Comparison of ENCODE assay signal across 8 cellular contexts in the genomic region with DNA sequence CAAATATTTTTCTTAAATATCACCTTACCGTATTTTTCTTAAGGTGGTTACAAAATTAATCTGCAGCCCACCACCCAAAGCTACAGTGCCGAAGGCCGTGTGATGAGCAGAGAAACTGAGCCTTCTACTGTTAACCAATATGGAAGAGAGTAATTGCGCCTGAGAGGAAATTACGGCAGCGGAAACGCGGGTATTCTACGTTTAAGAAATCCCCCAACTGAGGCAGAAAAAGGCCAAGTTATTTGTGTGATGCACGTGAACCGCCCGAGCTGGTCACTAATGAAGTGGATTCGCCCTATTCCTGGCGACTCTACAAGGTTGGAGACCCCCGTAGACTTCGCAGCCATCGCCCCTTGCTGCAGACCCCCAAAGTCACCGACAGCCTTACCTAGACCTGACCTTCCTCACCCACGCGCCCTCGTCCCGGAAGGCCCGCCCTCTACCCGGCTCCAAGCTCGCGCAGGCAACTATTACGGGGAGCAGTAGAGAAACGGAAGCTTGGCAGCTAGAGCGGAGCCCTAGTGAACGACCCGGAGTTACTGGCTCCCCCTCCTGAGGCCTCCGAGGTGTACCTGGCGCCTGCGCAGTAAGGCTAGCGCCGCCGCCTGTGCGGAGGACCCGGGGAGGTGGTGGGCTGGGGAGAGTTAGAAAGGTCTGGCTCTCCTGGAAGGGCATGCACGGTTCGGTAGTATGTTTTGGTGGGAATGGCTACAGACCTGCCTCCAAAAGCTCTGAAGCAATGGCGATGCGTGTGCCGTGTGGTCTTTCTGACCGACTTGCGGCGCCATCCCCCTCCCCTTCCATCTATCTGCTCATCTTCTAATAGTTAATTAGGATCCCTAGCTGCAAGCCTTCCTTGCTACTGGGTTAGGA. TPM values are rescaled to one million over a fixed set of nuclear protein-coding genes. Genes with fewer than 3 reads are reported as not detected.
DNase-seq lines count a peak whose midpoint lies in the region; ATAC-seq, FAIRE-seq and TF ChIP-seq lines count a peak whose summit lies in the region.

A gene (minus strand): TSS at position 430 of the 873 bp plus-strand sequence. CDS start 4,319 bp downstream, outside the sequence.

- no peak within 1 kb of the TSS for H2AK5ac ChIP-seq in trophoblast cell (ENCODE audit: low read length)

- H3K4me2 ChIP-seq in trophoblast cell (ENCODE audit: low read length) = peak within 1 kb of the TSS; percentile 80

- peak within 1 kb of the TSS; percentile 2 for H3K4ac ChIP-seq in trophoblast cell (ENCODE audit: low read depth, low read length)

- no peaks in the 10 kb centered on the region for H3K79me2 ChIP-seq in trophoblast cell (ENCODE audit: control insufficient read depth, insufficient read depth, low read length, poor library complexity)

- peak within 1 kb of the TSS; percentile 94 for H3K4me3 ChIP-seq in adipocyte (ENCODE audit: low read length)
- H3K4me3 ChIP-seq in trophoblast cell (ENCODE audit: low read depth, low read length) = peak within 1 kb of the TSS; percentile 86
- H3K4me3 ChIP-seq in transverse colon = peak within 1 kb of the TSS; percentile 47 to 65 (median 58)

- H3K27ac ChIP-seq in trophoblast cell (ENCODE audit: low read depth, low read length) (no peak within 1 kb of the TSS), transverse colon (peak within 1 kb of the TSS; percentile 86 to 93 (median 90))

- no peak for TF ChIP-seq EP300 in transverse colon (IDR thresholded peaks at IDR 0.05; ENCODE audit: low read depth)

- peak; percentile 96 for TF ChIP-seq POLR2A in GM12891 (IDR thresholded peaks at IDR 0.05; ENCODE audit: low read depth, low read length)
- TF ChIP-seq POLR2A in transverse colon (IDR thresholded peaks at IDR 0.05) = peak; percentile 87

- intact Hi-C loops in cardiac septum (cut with DNase I) (loop anchor here (5.0 to 10.0 kb wide), 2 partner anchors 218 to 320 kb away; a partner anchor contains a TSS), transverse colon (cut with DNase I; ENCODE audit: low total_unique reads) (loop anchor here (5.0 kb wide), 1 partner anchor 202 kb away; no protein-coding TSS in a partner anchor)

- peak within 1 kb of the TSS; percentile 94 for H3K23ac ChIP-seq in trophoblast cell (ENCODE audit: low read length)

- peak within 1 kb of the TSS; percentile 46 for H4K12ac ChIP-seq in trophoblast cell (ENCODE audit: low read depth, low read length)

- peak within 1 kb of the TSS; percentile 36 for H2BK120ac ChIP-seq in trophoblast cell (ENCODE audit: insufficient read depth, low read length, poor library complexity)

- peak within 1 kb of the TSS; percentile 85 for H2AFZ ChIP-seq in trophoblast cell (ENCODE audit: insufficient read depth, low read length, poor library complexity)

- peak; percentile 77 for DNase-seq in GM12891 (ENCODE audit: insufficient read length, low spot score)
- DNase-seq in NCI-H1436 (lab: John Stamatoyannopoulos, UW) = peak; percentile 97
- peak; percentile 93 for DNase-seq in T follicular helper cell (ENCODE audit: low read depth)
- peak; percentile 98 for DNase-seq in adipocyte (ENCODE audit: low read depth)
- DNase-seq in cardiac septum (ENCODE audit: low spot score) = peak; percentile 97
- peak; percentile 94 to 98 for DNase-seq in trophoblast cell
- peak; percentile 96 for DNase-seq in transverse colon

- no peak within 1 kb of the TSS for H2BK5ac ChIP-seq in trophoblast cell (ENCODE audit: low read depth, low read length, poor library complexity)

- no peaks in the 10 kb centered on the region for H3K27me3 ChIP-seq in adipocyte (replicated peaks; ENCODE audit: control insufficient read depth, insufficient read depth, low read length)
- H3K27me3 ChIP-seq in trophoblast cell (ENCODE audit: insufficient read depth, low read length) = no peaks in the 10 kb centered on the region
- H3K27me3 ChIP-seq in transverse colon = peaks cover 26% of the 10 kb centered on the region

- in situ Hi-C loops in transverse colon (cut with MboI; ENCODE audit: low pct_ligation_motif_present in 1 of 4, low pct_unique_long_range_greater_than_20kb in 1 of 4, low sequenced_read_pairs in 3 of 4) = loop anchor here (5.0 to 25.0 kb wide), 7 partner anchors 90 to 523 kb away; a partner anchor contains a TSS

- no peak within 1 kb of the TSS for H3K18ac ChIP-seq in trophoblast cell (ENCODE audit: low read length)

- peaks cover 6% of the 10 kb centered on the region for H3K36me3 ChIP-seq in adipocyte (ENCODE audit: control insufficient read depth, insufficient read depth, low read length, severe bottlenecking)
- no peaks in the 10 kb centered on the region for H3K36me3 ChIP-seq in trophoblast cell (ENCODE audit: control insufficient read depth in 1 of 2, insufficient read depth in 2 of 2, low read length in 2 of 2)
- peaks cover 0 to 7% (median 3%) of the 10 kb centered on the region in 4 donors for H3K36me3 ChIP-seq in transverse colon

- H3K9me3 ChIP-seq in adipocyte (ENCODE audit: control insufficient read depth, low read length) (no peaks in the 10 kb centered on the region), trophoblast cell (ENCODE audit: insufficient read depth, low read depth, low read length) (no peaks in the 10 kb centered on the region), transverse colon (no peaks in the 10 kb centered on the region)

- H2BK12ac ChIP-seq in trophoblast cell (ENCODE audit: low read length) = no peak within 1 kb of the TSS

- peak; percentile 98 for ATAC-seq in HG02840 (IDR thresholded peaks at IDR 0.05; ENCODE audit: low FRiP score, unreplicated experiment)

- peak within 1 kb of the TSS; percentile 88 for H3K9ac ChIP-seq in adipocyte (ENCODE audit: low read length)
- peak within 1 kb of the TSS; percentile 92 for H3K9ac ChIP-seq in trophoblast cell (ENCODE audit: low read length)

- H4K8ac ChIP-seq in trophoblast cell (ENCODE audit: low read depth, low read length) = peak within 1 kb of the TSS; percentile 88

- H3K79me1 ChIP-seq in trophoblast cell (ENCODE audit: low read length) = peaks cover 4% of the 10 kb centered on the region

- no CpG with 5 or more reads among the region's 47 CpGs for WGBS in trophoblast cell (ENCODE audit: extremely low coverage, insufficient coverage, insufficient read length)
- WGBS in transverse colon (ENCODE audit: low coverage in 1 of 2), 2 donors = 0 to 2% methylated on average over 9 to 47 of the region's 47 CpGs

- peak within 1 kb of the TSS; percentile 41 for H3K14ac ChIP-seq in trophoblast cell (ENCODE audit: low read length)

- H3K4me1 ChIP-seq in adipocyte (ENCODE audit: control insufficient read depth, insufficient read depth, low read length) (peaks cover 26% of the 10 kb centered on the region), trophoblast cell (ENCODE audit: control insufficient read depth in 1 of 2, insufficient read depth in 2 of 2, low read length in 2 of 2) (peaks cover 0 to 4% of the 10 kb centered on the region in 2 experiments), transverse colon (peaks cover 3 to 34% (median 17%) of the 10 kb centered on the region in 4 donors)

- TF ChIP-seq CTCF in transverse colon (IDR thresholded peaks at IDR 0.05) = peak in 3 of 5 experiments; percentile 13 to 24 (median 16)

- H4K91ac ChIP-seq in trophoblast cell (ENCODE audit: low read depth, low read length) = peak within 1 kb of the TSS; percentile 32

- peak; percentile 94 for FAIRE-seq in GM12891 (lab: Jason Lieb, UNC)

TF ChIP-seq in GM12891, 5 proteins besides CTCF, POLR2A, EP300 and RAD21:
- TF ChIP-seq SPI1 (IDR thresholded peaks at IDR 0.05; ENCODE audit: low read depth, low read length) = 0 out of 2 replicates have a peak, but pooled peaks have one; percentile 1
- peak; percentile 78 for TF ChIP-seq TAF1 (IDR thresholded peaks at IDR 0.05; ENCODE audit: low read depth, low read length)
- peak; percentile 21 for TF ChIP-seq PAX5 (IDR thresholded peaks at IDR 0.05; ENCODE audit: insufficient read depth, low read length, severe bottlenecking)
- peak; percentile 86 for TF ChIP-seq POU2F2 (IDR thresholded peaks at IDR 0.05; ENCODE audit: low read depth, low read length)
- peak; percentile 97 for TF ChIP-seq POLR2AphosphoS5 (IDR thresholded peaks at IDR 0.05; ENCODE audit: low read depth, low read length)

RNA-seq across cellular contexts. Expression of the gene that starts here (rescaled TPM):
- 132 TPM for polyA plus RNA-seq in GM12891 (2012; ENCODE audit: low read depth, missing spikeins)
- total RNA-seq in cardiac septum = 92.4 TPM
- polyA plus RNA-seq in trophoblast cell (2013) = 65.8 and 66.5 TPM in 2 replicates
- total RNA-seq in transverse colon = 10 to 100 TPM in 2 of 4 donors, under 1 TPM in 2; 0.60 to 37.1 (median 12.0) TPM
